ENCODE assay signal across 8 cellular contexts in genomic region chr5:61162010-61162831, GRCh38. TPM values are rescaled to one million over a fixed set of nuclear protein-coding genes. Genes with fewer than 3 reads are reported as not detected.
DNase-seq lines count a peak whose midpoint lies in the region; ATAC-seq, FAIRE-seq and TF ChIP-seq lines count a peak whose summit lies in the region.

Gene SMIM15, minus strand, starts transcription at chr5:61162468. Its CDS starts 2,297 bp downstream, at chr5:61160171.

- H3K36me3 ChIP-seq in kidney (ENCODE audit: control insufficient read depth in 1 of 2, insufficient read depth in 2 of 2, low read length in 2 of 2), result peaks cover 0 to 5% of the 10 kb centered on the region in 2 donors

- DNase-seq in AG08395 (ENCODE audit: low spot score) (peak; percentile 90), NCI-H446 (lab: John Stamatoyannopoulos, UW) (peak; percentile 36 to 86), cerebellum (ENCODE audit: low spot score) (peak; percentile 77), kidney (peak; percentile 97)
- DNase-seq in activated CD4-positive, alpha-beta T cell treated with anti-CD3 and anti-CD28 coated beads for 1 hour, result peak; percentile 64
- peak; percentile 91 for DNase-seq in stimulated activated CD4-positive, alpha-beta T cell treated with anti-CD3 and anti-CD28 coated beads, Interleukin-15, amount 100 ng/mL, for 24 hours

- FAIRE-seq in kidney (lab: Jason Lieb, UNC), result no peak

- intact Hi-C loops in kidney (cut with DNase I), result loop anchor here (10.0 kb wide), 1 partner anchor 493 kb away; no protein-coding TSS in a partner anchor

- peak; percentile 98 for ATAC-seq in GM18909 (IDR thresholded peaks at IDR 0.05; ENCODE audit: poor library complexity, unreplicated experiment)
- peak; percentile 95 for ATAC-seq in HG03175 (IDR thresholded peaks at IDR 0.05; ENCODE audit: unreplicated experiment)

- peak within 1 kb of the TSS; percentile 95 to 99 for H3K9ac ChIP-seq in kidney (ENCODE audit: low read length in 2 of 2)

- TF ChIP-seq CTCF in kidney (IDR thresholded peaks at IDR 0.05; ENCODE audit: borderline replicate concordance, extremely low read depth, insufficient read depth), result no peak

- peak within 1 kb of the TSS; percentile 98 to 99 for H3K4me3 ChIP-seq in kidney (ENCODE audit: low read length in 2 of 2)

- H3K4me1 ChIP-seq in kidney (ENCODE audit: control insufficient read depth in 1 of 2, insufficient read depth in 1 of 2, low read depth in 1 of 2, low read length in 2 of 2), result peaks cover 0 to 6% of the 10 kb centered on the region in 2 donors

- peak within 1 kb of the TSS; percentile 81 to 93 for H3K27ac ChIP-seq in kidney (ENCODE audit: low read depth in 2 of 2, low read length in 2 of 2)

- no peaks in the 10 kb centered on the region for H3K9me3 ChIP-seq in kidney (ENCODE audit: control insufficient read depth in 1 of 2, low read length in 2 of 2)

RNA-seq across cellular contexts. Expression of gene SMIM15, which starts in this region (rescaled TPM):
- 25.9 TPM for total RNA-seq in cerebellum
- total RNA-seq in kidney, result 68.1 TPM
- polyA plus RNA-seq in kidney (ENCODE audit: insufficient read depth, low read depth, low replicate concordance), result 32.0 TPM

Comparison
In these comparisons a context has a peak if more than half of its experiments do, and no peak if none do; other contexts are left out.
1. Peak in every context shown above with its lines: DNase-seq, ATAC-seq, H3K4me3 ChIP-seq and H3K27ac ChIP-seq.